In the genomic region with DNA sequence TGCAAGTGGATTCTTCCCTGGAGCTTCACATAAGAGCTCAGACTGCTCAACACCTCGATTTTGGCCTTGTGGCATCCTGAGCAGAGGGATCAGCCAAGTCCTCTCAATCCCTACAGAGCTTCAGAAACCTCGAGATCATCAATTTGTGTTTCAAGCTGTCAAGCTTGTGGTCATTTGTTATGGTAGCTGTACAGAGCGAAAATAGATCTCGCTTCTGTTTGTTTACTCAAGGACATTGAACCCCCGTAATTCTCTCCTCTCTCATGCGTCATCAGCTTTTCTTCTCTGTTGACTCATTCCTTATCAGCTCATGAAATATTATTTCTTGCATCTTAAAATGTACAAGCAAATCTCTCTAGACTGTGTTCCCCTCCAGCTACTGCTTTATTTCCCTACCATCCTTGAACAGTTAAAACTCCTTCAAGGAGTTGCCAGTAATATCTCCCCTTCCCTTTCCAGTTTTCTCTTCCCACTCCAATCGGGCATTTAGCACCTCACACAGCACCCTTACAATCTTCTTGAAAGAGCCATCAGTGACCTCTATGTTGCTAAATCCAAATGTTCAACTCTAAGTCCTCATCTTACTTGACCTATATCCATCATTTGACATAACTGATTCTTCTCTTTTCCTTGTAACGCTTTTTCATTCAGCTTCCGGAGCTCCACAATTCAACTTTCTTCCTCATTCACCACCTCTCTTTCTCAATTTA, we compare ENCODE assay signal across 14 cellular contexts.
A peak's percentile ranks its signal among the peaks of the same experiment; 100 is the strongest.
DNase-seq lines count a peak whose midpoint lies in the region; ATAC-seq and TF ChIP-seq lines count a peak whose summit lies in the region.
"Had no signal": no experiment of that assay in that cellular context is flagged by ENCODE, and none has a peak within 500 bp of the region (broad histone marks: within the 10 kb centered on the region; RNA-seq: fewer than 3 reads in every experiment).

No MANE protein-coding gene starts in this region.

- no peak for TF ChIP-seq POLR2A in erythroblast (IDR thresholded peaks at IDR 0.05; ENCODE audit: low read length)

- peaks cover 3% of the 10 kb centered on the region for H3K27me3 Mint-ChIP-seq in nephron progenitor cell (ENCODE audit: low read depth, poor library complexity)

- H3K27ac Mint-ChIP-seq in nephron progenitor cell = peak overlapping the region; percentile 12
- H3K27ac Mint-ChIP-seq: T-helper 1 cell treated with Interleukin-12 subunit alpha and Interleukin-12 subunit beta and Interleukin-4 antibody, amounts not matched to agents 30 μg/mL and 1 μg/mL, for 36 hours had no signal

- peaks cover 22% of the 10 kb centered on the region for H3K4me1 Mint-ChIP-seq in nephron progenitor cell

- TF ChIP-seq CTCF in nephron progenitor cell (IDR thresholded peaks at IDR 0.05) = no peak

- peaks cover 6% of the 10 kb centered on the region for H3K9me3 Mint-ChIP-seq in nephron progenitor cell

- no peak for ATAC-seq in HG02623 (IDR thresholded peaks at IDR 0.05; ENCODE audit: unreplicated experiment)
- ATAC-seq: gastrocnemius medialis had no signal

- H3K4me3 Mint-ChIP-seq in nephron progenitor cell = no peak overlapping the region
- H3K4me3 Mint-ChIP-seq: T-helper 1 cell treated with Interleukin-12 subunit alpha and Interleukin-12 subunit beta and Interleukin-4 antibody, amounts not matched to agents 30 μg/mL and 1 μg/mL, for 36 hours had no signal

- H3K36me3 Mint-ChIP-seq in nephron progenitor cell (ENCODE audit: low read depth) = no peaks in the 10 kb centered on the region

- DNase-seq in EL = peak; percentile 89
- DNase-seq in NCI-H69 (lab: John Stamatoyannopoulos, UW) = peak; percentile 8
- DNase-seq in erythroblast (lab: John Stamatoyannopoulos, UW) = peak; percentile 26 to 27
- DNase-seq in nephron progenitor cell = no peak
- DNase-seq in NAMALWA (ENCODE audit: low spot score) = no peak
- DNase-seq in stimulated activated naive CD4-positive, alpha-beta T cell treated with Interleukin-2 at 50 U/mL for 16 hours (lab: John Stamatoyannopoulos, UW) = no peak
- DNase-seq in NOMO-1 treated with dmso at 0.1 percent for 144 hours (lab: John Stamatoyannopoulos, UW; ENCODE audit: unreplicated experiment) = no peak
- DNase-seq: activated effector memory CD4-positive, alpha-beta T cell treated with anti-CD3 and anti-CD28 coated beads, Interleukin-2, amount 50 U/mL, for 16 hours; cerebellar nuclear complex; gastrocnemius medialis; NCI-H2029; posterior cingulate gyrus had no signal

Comparison
In these comparisons a context has a peak if more than half of its experiments do, and no peak if none do; other contexts are left out.
1. DNase-seq: peak in EL (single experiment), NCI-H69 (single experiment) and erythroblast (2 of 2); none in nephron progenitor cell (single experiment), NAMALWA (single experiment), stimulated activated naive CD4-positive, alpha-beta T cell treated with Interleukin-2 at 50 U/mL for 16 hours (single experiment) and NOMO-1 treated with dmso at 0.1 percent for 144 hours (single experiment).